In genomic region chrX:135854438-135854837, GRCh38 we compare ENCODE assay signal across 15 cellular contexts. TPM values are rescaled to one million over a fixed set of nuclear protein-coding genes. Genes with fewer than 3 reads are reported as not detected.
"Had no signal": no experiment of that assay in that cellular context is flagged by ENCODE, and none has a peak within 500 bp of the region (broad histone marks: within the 10 kb centered on the region; RNA-seq: fewer than 3 reads in every experiment).

CT45A8 (minus strand) TSS chrX:135854538; CDS start chrX:135850783, 3,755 bp downstream.

RNA-seq across cellular contexts. Expression of gene CT45A8, which starts in this region (rescaled TPM):
- total RNA-seq: stomach, subcutaneous adipose tissue, suprapubic skin, temporal lobe, thoracic aorta, thyroid gland, tibial nerve, transverse colon, upper lobe of left lung, upper lobe of right lung, ureter, urinary bladder, uterus, vagina had no signal
- polyA plus RNA-seq: stomach, thymus, urinary bladder had no signal
